ENCODE assay signal across 32 cellular contexts in the genomic region with DNA sequence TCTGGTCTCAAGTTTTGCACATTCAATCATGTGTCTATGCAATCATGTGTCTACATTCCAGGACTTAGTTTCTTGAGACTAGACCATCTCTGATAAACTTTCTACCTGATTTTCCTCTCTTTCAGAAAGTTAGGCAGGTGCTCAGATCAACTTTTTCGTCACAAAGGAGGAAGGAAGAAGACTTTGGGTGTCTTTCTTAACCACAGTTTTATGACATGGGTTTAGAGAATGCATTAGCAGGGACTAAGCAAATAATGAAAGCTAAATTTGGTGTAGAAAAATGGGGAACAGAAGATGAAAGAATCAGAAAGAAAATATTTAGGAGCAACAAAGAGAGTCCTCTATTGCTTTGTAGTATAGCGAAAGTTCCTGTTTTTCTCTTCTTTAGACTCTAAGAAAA. TPM values are rescaled to one million over a fixed set of nuclear protein-coding genes. Genes with fewer than 3 reads are reported as not detected.
DNase-seq lines count a peak whose midpoint lies in the region; ATAC-seq, FAIRE-seq and TF ChIP-seq lines count a peak whose summit lies in the region.
"Had no signal": no experiment of that assay in that cellular context is flagged by ENCODE, and none has a peak within 500 bp of the region (broad histone marks: within the 10 kb centered on the region; RNA-seq: fewer than 3 reads in every experiment).

No MANE protein-coding gene starts in this region.

- peak; percentile 38 for FAIRE-seq in GM12891 (lab: Jason Lieb, UNC)
- FAIRE-seq in GM12878 (lab: Jason Lieb, UNC) = no peak
- FAIRE-seq in frontal cortex (lab: Jason Lieb, UNC) = no peak
- FAIRE-seq: A549, bronchial epithelial cell, colon, kidney had no signal

- H3K4me3 ChIP-seq in GM12878 (0 out of 2 replicates have a peak overlapping the region, but pooled peaks have one; percentile 35), gastroesophageal sphincter (no peak overlapping the region)
- H3K4me3 ChIP-seq: A549, MG63, ovary, skin epidermis, stomach, tibial nerve had no signal

- DNase-seq in GM12891 (ENCODE audit: insufficient read length, low spot score) = no peak
- DNase-seq in NOMO-1 (lab: John Stamatoyannopoulos, UW; ENCODE audit: unreplicated experiment in 2 of 2) = peak; percentile 28 to 59
- DNase-seq in GM12878 (ENCODE audit: low read depth, low spot score) = no peak
- no peak for DNase-seq in GDM1 (lab: John Stamatoyannopoulos, UW)
- DNase-seq in frontal cortex (ENCODE audit: low spot score in 2 of 2) = no peak
- DNase-seq: activated CD8-positive, alpha-beta T cell treated with anti-CD3 and anti-CD28 coated beads, Interleukin-2, amount 10 ng/mL, durations not matched to agents 7 days and 5 days; AML-193; CD8-positive, alpha-beta memory T cell; effector CD4-positive, alpha-beta T cell; GOT3; head of caudate nucleus; kidney; MG63; NCI-H1436 treated with DMSO at 0.1 percent for 48 hours; NCI-H446; nephron progenitor cell; ovary; retina; stomach had no signal

- peak overlapping the region; percentile 45; the same call in 1 of the 2 replicates for H3K27ac ChIP-seq in GM12878 (ENCODE audit: control insufficient read depth, insufficient read depth)
- H3K27ac ChIP-seq in gastroesophageal sphincter = no peak overlapping the region
- H3K27ac ChIP-seq: A549, ovary, skin epidermis, stomach, tibial nerve had no signal

- no peak for TF ChIP-seq CTCF in GM12878 (IDR thresholded peaks at IDR 0.05 in 2 of 3, conservative IDR thresholded peaks at IDR 0.05 in 1 of 3; ENCODE audit: control insufficient read depth in 2 of 3, extremely low read depth in 1 of 3, insufficient read depth in 1 of 3, low read depth in 3 of 3, low read length in 3 of 3)
- no peak for TF ChIP-seq CTCF in gastroesophageal sphincter (IDR thresholded peaks at IDR 0.05)

- TF ChIP-seq EP300 in GM12878 (IDR thresholded peaks at IDR 0.05; ENCODE audit: borderline replicate concordance in 1 of 2, control insufficient read depth in 1 of 2, low read depth in 2 of 2, low read length in 2 of 2) = no peak
- no peak for TF ChIP-seq EP300 in gastroesophageal sphincter (IDR thresholded peaks at IDR 0.05)

- H3K4me1 ChIP-seq in GM12878 (ENCODE audit: control insufficient read depth, insufficient read depth, low read length) = peaks cover 27% of the 10 kb centered on the region
- H3K4me1 ChIP-seq in gastroesophageal sphincter = no peaks in the 10 kb centered on the region
- H3K4me1 ChIP-seq: A549, stomach, tibial nerve had no signal

- in situ Hi-C loops in GM12878 (cut with MboI) = no loop called here

- TF ChIP-seq RAD21 in GM12878 (IDR thresholded peaks at IDR 0.05; ENCODE audit: insufficient read depth, low read depth, low read length) = no peak

- POLR2A ChIA-PET in GM12878 (lab: Charles Lee) = no interaction called here

- no peak for TF ChIP-seq POLR2A in GM12891 (IDR thresholded peaks at IDR 0.05; ENCODE audit: low read depth, low read length)
- TF ChIP-seq POLR2A in GM12878 (IDR thresholded peaks at IDR 0.05; ENCODE audit: low read depth, low read length) = no peak
- no peak for TF ChIP-seq POLR2A in gastroesophageal sphincter (IDR thresholded peaks at IDR 0.05)

- SMC1A ChIA-PET in GM12878 (lab: Charles Lee; ENCODE audit: uncharacterized antibody, unreplicated experiment) = interaction anchor here (0.7 to 3.4 kb wide), 5 partner anchors 13 to 80 kb away, joined by 3 to 9 read pairs (median 3); no protein-coding TSS in a partner anchor

- no peaks in the 10 kb centered on the region for H4K20me1 ChIP-seq in GM12878 (ENCODE audit: control insufficient read depth, insufficient read depth)

- H3K9me3 ChIP-seq in GM12878 (replicated peaks; ENCODE audit: control insufficient read depth, insufficient read depth, low read length) (no peaks in the 10 kb centered on the region; the same call in 2 of the 3 replicates), gastroesophageal sphincter (peaks cover 0 to 6% (median 0%) of the 10 kb centered on the region in 3 donors)
- H3K9me3 ChIP-seq: A549, ovary, tibial nerve had no signal

- H3K36me3 ChIP-seq in GM12878 (ENCODE audit: control insufficient read depth in 2 of 2, insufficient read depth in 2 of 2, low read length in 1 of 2) (no peaks in the 10 kb centered on the region), gastroesophageal sphincter (no peaks in the 10 kb centered on the region)
- H3K36me3 ChIP-seq: MG63, ovary, stomach, tibial nerve had no signal

- H2AFZ ChIP-seq in GM12878 (ENCODE audit: control insufficient read depth, low read depth, low read length) = peak overlapping the region; percentile 30; the same call in 1 of the 2 replicates

- RAD21 ChIA-PET in GM12878 (lab: Charles Lee; ENCODE audit: unreplicated experiment) = interaction anchor here (2.0 kb wide), 1 partner anchor 57 kb away, joined by 6 read pairs; no protein-coding TSS in a partner anchor

- CTCF ChIA-PET in GM12878 (lab: Yijun Ruan, JAX) = interaction anchor here (1.2 to 3.6 kb wide), 4 partner anchors 18 to 80 kb away, joined by 4 to 15 read pairs (median 10); no protein-coding TSS in a partner anchor

- peak overlapping the region; percentile 34; the same call in 1 of the 2 replicates for H3K4me2 ChIP-seq in GM12878 (ENCODE audit: control insufficient read depth, insufficient read depth)
- H3K4me2 ChIP-seq: A549 had no signal

- ATAC-seq in HG02763 (IDR thresholded peaks at IDR 0.05; ENCODE audit: unreplicated experiment) = peak; percentile 40
- peak; percentile 47 for ATAC-seq in GM12878
- ATAC-seq in HG03469 (IDR thresholded peaks at IDR 0.05; ENCODE audit: unreplicated experiment) = no peak
- ATAC-seq in gastroesophageal sphincter = no peak
- ATAC-seq: A549; activated CD8-positive, alpha-beta T cell treated with anti-CD3 and anti-CD28 coated beads, Interleukin-2, amount 10 ng/mL, durations not matched to agents 7 days and 5 days; activated naive CD4-positive, alpha-beta T cell treated with anti-CD3 and anti-CD28 coated beads, Interleukin-2, amount 50 U/mL, for 72 hours had no signal

- intact Hi-C loops in GM12878 (cut with micrococcal nuclease; ENCODE audit: unreplicated experiment) = no loop called here

- H3K9ac ChIP-seq in GM12878 (ENCODE audit: control insufficient read depth, insufficient read depth, low read length) = no peak overlapping the region

- H3K27me3 ChIP-seq in GM12878 (replicated peaks in 1 of 2; ENCODE audit: control insufficient read depth in 2 of 2, insufficient read depth in 2 of 2, low read length in 1 of 2) (no peaks in the 10 kb centered on the region), gastroesophageal sphincter (peaks cover 27% of the 10 kb centered on the region)
- H3K27me3 ChIP-seq: MG63, ovary, tibial nerve had no signal

- 0% methylated on average over 2 of the region's 2 CpGs for WGBS in GM12878 (ENCODE audit: insufficient coverage, insufficient replicate concordance, low lambda C conversion rate, missing lambda C conversion rate)
- WGBS in gastroesophageal sphincter (ENCODE audit: low coverage in 1 of 2), 2 donors = 67 to 86% methylated on average over 2 of the region's 2 CpGs

- no TSS peak for BruUV-seq in GM12878 (replicated peaks; lab: Mats Ljungman, UMichigan)

- no peaks in the 10 kb centered on the region for H3K79me2 ChIP-seq in GM12878 (ENCODE audit: control insufficient read depth, insufficient read depth, low read length)

TF ChIP-seq in GM12891, 5 proteins besides CTCF, POLR2A, EP300 and RAD21 (continues in another document):
- TF ChIP-seq PAX5 (IDR thresholded peaks at IDR 0.05; ENCODE audit: insufficient read depth, low read length, severe bottlenecking) = no peak

TF ChIP-seq in GM12878, 131 proteins besides CTCF, POLR2A, EP300 and RAD21 (continues in another document):
- no peak for TF ChIP-seq EGR1 (IDR thresholded peaks at IDR 0.05; ENCODE audit: borderline replicate concordance in 1 of 2, low read depth in 2 of 2, low read length in 2 of 2)
- no peak for TF ChIP-seq JUNB (IDR thresholded peaks at IDR 0.05)

RNA-seq across cellular contexts. Expression of a gene that starts 7.7 kb away (rescaled TPM):
- polyA plus RNA-seq in GM12891 (2012; ENCODE audit: low read depth, missing spikeins) = 0.37 TPM
- total RNA-seq in GM12878 (2013; cell fraction: nucleolus; rRNA removed) = 0.64 TPM in 1 of 2 replicates, not detected in the other
- total RNA-seq in GM12878 (2014; rRNA removed) (0.16 TPM in 1 of 2 replicates, not detected in the other), GM12878 (2014; rRNA removed; fragmentation: Illumina TruSeq; extraction: Trizol) (0.18 TPM in 1 of 2 replicates, not detected in the other), GM12878 (2021) (not detected in 2 replicates), frontal cortex (not detected), gastroesophageal sphincter (not detected)
- polyA plus RNA-seq in GM12878 (2011; ENCODE audit: low read depth) = not detected
- polyA plus RNA-seq in GM12878 (2011; rRNA removed) (0.10 and 0.13 TPM in 2 replicates), GM12878 (2014; fragmentation: Illumina TruSeq; extraction: Trizol) (0.78 TPM in 1 of 2 replicates, not detected in the other), GM12878 (2014; fragmentation: Nextera tagmentation; extraction: Ambion mirVana) (under 1 TPM; 0.11 to 0.29 TPM), GM12878 (2014; rRNA removed) (not detected in 2 replicates), GM12878 (2016; fragmentation: Nextera tagmentation; extraction: Ambion mirVana) (1 to 10 TPM; 1.2 to 1.7 TPM)
- not detected in 2 replicates for polyA plus RNA-seq in GM12878 (2011; cell fraction: cytosol; rRNA removed)
- polyA plus RNA-seq in GM12878 (2011; cell fraction: nucleus; rRNA removed) = 0.20 and 0.31 TPM in 2 replicates
- 0.42 and 0.48 TPM in 2 replicates for polyA plus RNA-seq in GM12878 (2012)
- polyA minus RNA-seq in GM12878 (2011; rRNA and poly(A)+ RNA removed) = not detected in 2 replicates
- not detected in 2 replicates for polyA minus RNA-seq in GM12878 (2011; cell fraction: cytosol; rRNA and poly(A)+ RNA removed)
- not detected in 2 replicates for polyA minus RNA-seq in GM12878 (2011; cell fraction: nucleus; rRNA and poly(A)+ RNA removed)
- total RNA-seq: activated CD8-positive, alpha-beta T cell treated with anti-CD3 and anti-CD28 coated beads, Interleukin-2, amount 10 ng/mL, durations not matched to agents 7 days and 5 days; activated naive CD4-positive, alpha-beta T cell treated with anti-CD3 and anti-CD28 coated beads, Interleukin-2, amount 50 U/mL, for 72 hours; bronchial epithelial cell; CD8-positive, alpha-beta memory T cell; kidney; liver; mucosa of gallbladder; ovary; SK-MEL-5; stomach; T-helper 1 cell treated with Interleukin-12 subunit alpha and Interleukin-12 subunit beta and Interleukin-4 antibody, amounts not matched to agents 30 ng/mL and 1 ng/mL, for 36 hours; tibial nerve had no signal
- polyA plus RNA-seq: A549; CD8-positive, alpha-beta memory T cell; liver; ovary; stomach had no signal

RNA-seq across cellular contexts. Expression of a gene that starts 28.6 kb away (rescaled TPM):
- 24.7 TPM for polyA plus RNA-seq in GM12891 (2012; ENCODE audit: low read depth, missing spikeins)
- 69.8 and 80.1 TPM in 2 replicates for total RNA-seq in GM12878 (2013; cell fraction: nucleolus; rRNA removed)
- total RNA-seq in GM12878 (2014; rRNA removed) = 53.4 and 59.7 TPM in 2 replicates
- total RNA-seq in GM12878 (2014; rRNA removed; fragmentation: Illumina TruSeq; extraction: Trizol) = 76.6 and 76.7 TPM in 2 replicates
- total RNA-seq in GM12878 (2021) = 52.0 and 58.9 TPM in 2 replicates
- polyA plus RNA-seq in GM12878 (2011; ENCODE audit: low read depth) = 13.4 TPM
- 35.9 and 59.7 TPM in 2 replicates for polyA plus RNA-seq in GM12878 (2011; rRNA removed)
- 12.0 and 13.2 TPM in 2 replicates for polyA plus RNA-seq in GM12878 (2011; cell fraction: cytosol; rRNA removed)
- polyA plus RNA-seq in GM12878 (2011; cell fraction: nucleus; rRNA removed) = 19.9 and 23.0 TPM in 2 replicates
- 24.0 and 25.0 TPM in 2 replicates for polyA plus RNA-seq in GM12878 (2012)
- polyA plus RNA-seq in GM12878 (2014; fragmentation: Illumina TruSeq; extraction: Trizol) = 79.5 and 94.6 TPM in 2 replicates
- polyA plus RNA-seq in GM12878 (2014; fragmentation: Nextera tagmentation; extraction: Ambion mirVana) = 10 to 100 TPM; 42.0 to 65.3 TPM
- 35.8 and 42.2 TPM in 2 replicates for polyA plus RNA-seq in GM12878 (2014; rRNA removed)
- 10 to 100 TPM; 96.3 to 97.2 TPM for polyA plus RNA-seq in GM12878 (2016; fragmentation: Nextera tagmentation; extraction: Ambion mirVana)
- 30.2 and 57.1 TPM in 2 replicates for polyA minus RNA-seq in GM12878 (2011; rRNA and poly(A)+ RNA removed)
- polyA minus RNA-seq in GM12878 (2011; cell fraction: cytosol; rRNA and poly(A)+ RNA removed) = 11.6 and 16.7 TPM in 2 replicates
- polyA minus RNA-seq in GM12878 (2011; cell fraction: nucleus; rRNA and poly(A)+ RNA removed) = 48.1 and 63.7 TPM in 2 replicates
- 2.9 TPM for total RNA-seq in frontal cortex
- 1 to 10 TPM in 1 of 4 donors, under 1 TPM in 1, not detected in 2; 0.13 to 1.4 TPM for total RNA-seq in gastroesophageal sphincter

Comparison
In these comparisons a context has a peak if more than half of its experiments do, and no peak if none do; other contexts are left out.
1. DNase-seq: peak in NOMO-1 (2 of 2); none in GM12891 (single experiment), GM12878 (single experiment), GDM1 (single experiment) and frontal cortex (0 of 2).
2. ATAC-seq: peak in HG02763 (single experiment) and GM12878 (single experiment); none in HG03469 (single experiment) and gastroesophageal sphincter (single experiment).
3. RNA of a gene that starts 28.6 kb away (total RNA-seq): 52.0 to 80.1 TPM in GM12878; 2.9 TPM in frontal cortex (single experiment) and 0.13 to 1.4 TPM in gastroesophageal sphincter; every median in the first group is over 10 times any median in the second.